Comparison of ENCODE assay signal across 17 cellular contexts in genomic region chr12:95829395-95829794, GRCh38.
"Had no signal": no experiment of that assay in that cellular context is flagged by ENCODE, and none has a peak within 500 bp of the region (broad histone marks: within the 10 kb centered on the region; RNA-seq: fewer than 3 reads in every experiment).

No MANE protein-coding gene starts in this region.

- H3K9me3 ChIP-seq: tibial nerve had no signal

- H3K9ac ChIP-seq: parathyroid adenoma had no signal

- H3K27ac Mint-ChIP-seq: activated CD4-positive, alpha-beta T cell treated with anti-CD3 and anti-CD28 coated beads, Interleukin-2, amount 10 ng/mL, durations not matched to agents 7 days and 5 days; activated naive CD8-positive, alpha-beta T cell; activated T-cell treated with anti-CD3 and anti-CD28 coated beads, Interleukin-2, amount 50 U/mL, for 72 hours; effector memory CD8-positive, alpha-beta T cell; naive B cell; stimulated activated naive B cell treated with anti-CD40 and anti-IgM and Interleukin-4, amounts not matched to agents 10 μg/mL and 1 μg/mL and 100 μg/mL, for 72 hours had no signal

- H3K36me3 ChIP-seq: tibial nerve had no signal

- H3K4me3 Mint-ChIP-seq: activated CD4-positive, alpha-beta T cell treated with anti-CD3 and anti-CD28 coated beads, Interleukin-2, amount 10 ng/mL, durations not matched to agents 7 days and 5 days; activated naive CD8-positive, alpha-beta T cell; activated T-cell treated with anti-CD3 and anti-CD28 coated beads, Interleukin-2, amount 50 U/mL, for 72 hours; effector memory CD8-positive, alpha-beta T cell; naive B cell; stimulated activated naive B cell treated with anti-CD40 and anti-IgM and Interleukin-4, amounts not matched to agents 10 μg/mL and 1 μg/mL and 100 μg/mL, for 72 hours had no signal

- H3K4me1 ChIP-seq: parathyroid adenoma, tibial nerve had no signal

- H3K79me2 ChIP-seq: parathyroid adenoma had no signal

- H3K36me3 Mint-ChIP-seq: activated naive CD8-positive, alpha-beta T cell; naive B cell; stimulated activated naive B cell treated with anti-CD40 and anti-IgM and Interleukin-4, amounts not matched to agents 10 μg/mL and 1 μg/mL and 100 μg/mL, for 72 hours had no signal

- H3K9me3 Mint-ChIP-seq: activated CD4-positive, alpha-beta T cell treated with anti-CD3 and anti-CD28 coated beads, Interleukin-2, amount 10 ng/mL, durations not matched to agents 7 days and 5 days; activated T-cell treated with anti-CD3 and anti-CD28 coated beads, Interleukin-2, amount 50 U/mL, for 72 hours; effector memory CD8-positive, alpha-beta T cell; naive B cell; stimulated activated naive B cell treated with anti-CD40 and anti-IgM and Interleukin-4, amounts not matched to agents 10 μg/mL and 1 μg/mL and 100 μg/mL, for 72 hours had no signal

- H3K4me1 Mint-ChIP-seq: activated CD4-positive, alpha-beta T cell treated with anti-CD3 and anti-CD28 coated beads, Interleukin-2, amount 10 ng/mL, durations not matched to agents 7 days and 5 days; naive B cell; stimulated activated naive B cell treated with anti-CD40 and anti-IgM and Interleukin-4, amounts not matched to agents 10 μg/mL and 1 μg/mL and 100 μg/mL, for 72 hours had no signal

- DNase-seq: activated CD4-positive, alpha-beta T cell treated with anti-CD3 and anti-CD28 coated beads, Interleukin-2, amount 10 ng/mL, durations not matched to agents 7 days and 5 days; activated CD8-positive, alpha-beta memory T cell treated with anti-CD3 and anti-CD28 coated beads, Interleukin-2, amount 50 U/mL, for 48 hours; activated gamma-delta T cell; activated T-cell treated with anti-CD3 and anti-CD28 coated beads, Interleukin-2, amount 50 U/mL, for 72 hours; effector memory CD8-positive, alpha-beta T cell; head of caudate nucleus; kidney glomerular epithelial cell; mammary epithelial cell; naive B cell; stimulated activated CD4-positive, alpha-beta T cell treated with anti-CD3 and anti-CD28 coated beads, Interleukin-15, amount 100 ng/mL, for 24 hours; stimulated activated CD4-positive, alpha-beta T cell treated with anti-CD3 and anti-CD28 coated beads, Interleukin-4, amount 100 ng/mL, for 1 hour; stimulated activated naive B cell treated with anti-CD40 and anti-IgM and Interleukin-4, amounts not matched to agents 10 μg/mL and 1 μg/mL and 100 μg/mL, for 72 hours; substantia nigra had no signal

- H2AFZ ChIP-seq: parathyroid adenoma had no signal

- ATAC-seq: effector memory CD8-positive, alpha-beta T cell; stimulated activated naive B cell treated with anti-CD40 and anti-IgM and Interleukin-4, amounts not matched to agents 10 μg/mL and 1 μg/mL and 100 μg/mL, for 72 hours had no signal

- H3K27me3 ChIP-seq: tibial nerve had no signal

- H3K4me3 ChIP-seq: tibial nerve had no signal

- FAIRE-seq: frontal cortex had no signal

- H3K27ac ChIP-seq: parathyroid adenoma, tibial nerve had no signal
